ENCODE assay signal across 8 cellular contexts in the genomic region with DNA sequence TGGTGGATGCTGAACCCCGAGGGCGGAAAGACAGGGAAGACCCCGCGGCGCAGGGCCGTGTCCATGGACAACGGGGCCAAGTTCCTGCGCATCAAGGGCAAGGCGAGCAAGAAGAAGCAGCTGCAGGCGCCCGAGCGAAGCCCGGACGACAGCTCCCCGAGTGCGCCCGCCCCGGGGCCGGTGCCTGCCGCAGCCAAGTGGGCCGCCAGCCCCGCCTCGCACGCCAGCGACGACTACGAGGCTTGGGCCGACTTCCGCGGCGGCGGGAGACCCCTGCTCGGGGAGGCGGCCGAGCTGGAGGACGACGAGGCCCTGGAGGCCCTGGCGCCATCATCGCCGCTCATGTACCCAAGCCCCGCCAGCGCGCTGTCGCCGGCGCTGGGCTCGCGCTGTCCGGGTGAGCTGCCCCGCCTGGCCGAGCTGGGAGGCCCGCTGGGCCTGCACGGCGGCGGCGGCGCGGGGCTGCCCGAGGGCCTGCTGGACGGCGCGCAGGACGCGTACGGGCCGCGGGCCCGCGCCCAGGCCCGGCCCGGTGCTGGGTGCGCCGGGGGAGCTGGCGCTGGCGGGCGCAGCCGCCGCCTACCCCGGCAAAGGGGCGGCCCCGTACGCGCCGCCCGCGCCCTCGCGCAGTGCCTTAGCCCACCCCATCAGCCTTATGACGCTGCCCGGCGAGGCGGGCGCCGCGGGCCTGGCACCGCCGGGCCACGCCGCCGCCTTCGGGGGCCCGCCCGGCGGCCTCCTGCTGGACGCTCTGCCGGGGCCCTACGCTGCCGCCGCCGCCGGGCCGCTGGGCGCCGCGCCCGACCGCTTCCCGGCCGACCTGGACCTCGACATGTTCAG. TPM values are rescaled to one million over a fixed set of nuclear protein-coding genes. Genes with fewer than 3 reads are reported as not detected.
DNase-seq lines count a peak whose midpoint lies in the region; ATAC-seq, FAIRE-seq and TF ChIP-seq lines count a peak whose summit lies in the region.

No MANE protein-coding gene starts in this region.

- dilution Hi-C loops in keratinocyte (cut with MboI; ENCODE audit: extremely low pct_ligation_motif_present, low sequenced_read_pairs): no loop called here

- POLR2A ChIA-PET in MCF 10A (lab: Yijun Ruan, JAX): interaction anchor here (0.7 to 1.0 kb wide), 2 partner anchors 37 to 41 kb away, joined by 3 read pairs; no protein-coding TSS in a partner anchor

- peaks cover 2% of the 10 kb centered on the region for H3K9me1 ChIP-seq in keratinocyte (ENCODE audit: control insufficient read depth, extremely low read depth, insufficient read depth, low read length)

- no peaks in the 10 kb centered on the region for H3K9me3 Mint-ChIP-seq in MCF 10A (ENCODE audit: unreplicated experiment)
- no peaks in the 10 kb centered on the region for H3K9me3 Mint-ChIP-seq in stimulated activated naive B cell treated with anti-CD40 and anti-IgM and Interleukin-4, amounts not matched to agents 10 μg/mL and 1 μg/mL and 100 μg/mL, for 72 hours

- H2AFZ ChIP-seq in keratinocyte (ENCODE audit: control insufficient read depth, low read length): peak overlapping the region; percentile 43

- no peak overlapping the region for H3K27ac Mint-ChIP-seq in MCF 10A (ENCODE audit: low read depth, unreplicated experiment)
- H3K27ac Mint-ChIP-seq in stimulated activated naive B cell treated with anti-CD40 and anti-IgM and Interleukin-4, amounts not matched to agents 10 μg/mL and 1 μg/mL and 100 μg/mL, for 72 hours: no peak overlapping the region

- H3K4me3 ChIP-seq in keratinocyte (ENCODE audit: control insufficient read depth in 2 of 3, extremely low read depth in 1 of 3, insufficient read depth in 2 of 3, low read depth in 1 of 3, low read length in 3 of 3): peak overlapping the region in 2 of 3 experiments; percentile 43 to 52

- H3K36me3 Mint-ChIP-seq in MCF 10A (ENCODE audit: insufficient read depth, unreplicated experiment): no peaks in the 10 kb centered on the region
- no peaks in the 10 kb centered on the region for H3K36me3 Mint-ChIP-seq in stimulated activated naive B cell treated with anti-CD40 and anti-IgM and Interleukin-4, amounts not matched to agents 10 μg/mL and 1 μg/mL and 100 μg/mL, for 72 hours

- H3K4me1 Mint-ChIP-seq in MCF 10A (ENCODE audit: insufficient read depth, unreplicated experiment): no peaks in the 10 kb centered on the region
- H3K4me1 Mint-ChIP-seq in stimulated activated naive B cell treated with anti-CD40 and anti-IgM and Interleukin-4, amounts not matched to agents 10 μg/mL and 1 μg/mL and 100 μg/mL, for 72 hours: peaks cover 22 to 33% of the 10 kb centered on the region in 2 donors

- CTCF ChIA-PET in MCF 10A (lab: Yijun Ruan, JAX): interaction anchor here (0.5 to 1.1 kb wide), 5 partner anchors 31 to 151 kb away, joined by 3 read pairs; no protein-coding TSS in a partner anchor

- H3K9ac ChIP-seq in keratinocyte (ENCODE audit: control insufficient read depth, extremely low read depth, insufficient read depth, low read length): peak overlapping the region; percentile 47

- H3K9me3 ChIP-seq in keratinocyte (ENCODE audit: control insufficient read depth, low read depth, low read length): no peaks in the 10 kb centered on the region

- H3K4me1 ChIP-seq in keratinocyte (ENCODE audit: control insufficient read depth, extremely low read depth, insufficient read depth, low read length): peaks cover 2% of the 10 kb centered on the region

- no peak for TF ChIP-seq CTCF in MCF 10A (IDR thresholded peaks at IDR 0.05; ENCODE audit: unreplicated experiment)
- no peak for TF ChIP-seq CTCF in keratinocyte (optimal IDR thresholded peaks at IDR 0.05 in 1 of 3, IDR thresholded peaks at IDR 0.05 in 1 of 3, conservative IDR thresholded peaks at IDR 0.05 in 1 of 3; ENCODE audit: extremely low read depth in 1 of 3, insufficient read depth in 2 of 3, low read length in 3 of 3)

- no peaks in the 10 kb centered on the region for H3K36me3 ChIP-seq in keratinocyte (ENCODE audit: control insufficient read depth in 2 of 2, extremely low read depth in 1 of 2, insufficient read depth in 2 of 2, low read length in 2 of 2)

- no peak for FAIRE-seq in keratinocyte (lab: Jason Lieb, UNC)

- H4K20me1 ChIP-seq in keratinocyte (ENCODE audit: control insufficient read depth, extremely low read depth, insufficient read depth, low read length): peaks cover 4% of the 10 kb centered on the region

- intact Hi-C loops in MCF 10A (cut with micrococcal nuclease): no loop called here

- ATAC-seq in stimulated activated naive B cell treated with anti-CD40 and anti-IgM and Interleukin-4, amounts not matched to agents 10 μg/mL and 1 μg/mL and 100 μg/mL, for 72 hours (replicated peaks): peak; percentile 48 to 57
- no peak for ATAC-seq in GM18867 (IDR thresholded peaks at IDR 0.05; ENCODE audit: unreplicated experiment)

- peak overlapping the region; percentile 69 for H3K4me2 ChIP-seq in keratinocyte (ENCODE audit: control insufficient read depth, extremely low read depth, insufficient read depth, low read depth, low read length)

- DNase-seq in COR-L47 (lab: John Stamatoyannopoulos, UW) (peak; percentile 44), NOMO-1 treated with DMSO at 0.1 percent for 48 hours (lab: John Stamatoyannopoulos, UW; ENCODE audit: unreplicated experiment) (peak; percentile 31), MCF 10A (ENCODE audit: unreplicated experiment) (no peak), keratinocyte (ENCODE audit: low read depth, low spot score) (no peak), SIG-M5 treated with dmso at 0.1 percent for 504 hours (lab: John Stamatoyannopoulos, UW; ENCODE audit: unreplicated experiment) (no peak), NCI-H187 (lab: John Stamatoyannopoulos, UW) (no peak)
- DNase-seq in stimulated activated naive B cell treated with anti-CD40 and anti-IgM and Interleukin-4, amounts not matched to agents 10 μg/mL and 1 μg/mL and 100 μg/mL, for 72 hours: no peak

- peak overlapping the region; percentile 64 for H3K4me3 Mint-ChIP-seq in MCF 10A (ENCODE audit: unreplicated experiment)
- peak overlapping the region; percentile 78 to 80 for H3K4me3 Mint-ChIP-seq in stimulated activated naive B cell treated with anti-CD40 and anti-IgM and Interleukin-4, amounts not matched to agents 10 μg/mL and 1 μg/mL and 100 μg/mL, for 72 hours

- H3K79me2 ChIP-seq in keratinocyte (ENCODE audit: control insufficient read depth, insufficient read depth, low read length): no peaks in the 10 kb centered on the region

- BruUV-seq in MCF 10A (replicated peaks; lab: Mats Ljungman, UMichigan): no TSS peak

- no peak overlapping the region for H3K27ac ChIP-seq in keratinocyte (ENCODE audit: control insufficient read depth, insufficient read depth, low read length)

- H3K27me3 ChIP-seq in keratinocyte (ENCODE audit: control insufficient read depth, extremely low read depth, insufficient read depth, low read length): peaks cover 62% of the 10 kb centered on the region

- H3K27me3 Mint-ChIP-seq in MCF 10A (ENCODE audit: insufficient read depth, unreplicated experiment): peaks cover 25% of the 10 kb centered on the region
- H3K27me3 Mint-ChIP-seq in stimulated activated naive B cell treated with anti-CD40 and anti-IgM and Interleukin-4, amounts not matched to agents 10 μg/mL and 1 μg/mL and 100 μg/mL, for 72 hours: peaks cover 45 to 59% of the 10 kb centered on the region in 2 donors

RNA-seq across cellular contexts. Expression of a gene that starts 20.7 kb away (rescaled TPM):
- 0.22 and 0.28 TPM in 2 replicates for total RNA-seq in MCF 10A (2022)
- polyA plus RNA-seq in keratinocyte: not detected in 3 replicates
- polyA plus RNA-seq in keratinocyte (2011; ENCODE audit: low read depth): not detected
- not detected in 2 replicates for polyA plus RNA-seq in keratinocyte (2011; cell fraction: cytosol; rRNA removed)
- polyA plus RNA-seq in keratinocyte (2011; cell fraction: nucleus; rRNA removed): not detected in 2 replicates
- polyA plus RNA-seq in keratinocyte (2012; ENCODE audit: low replicate concordance): 0.18 TPM in 1 of 2 replicates, not detected in the other
- polyA minus RNA-seq in keratinocyte: not detected in 3 replicates
- polyA minus RNA-seq in keratinocyte (2011; cell fraction: cytosol; rRNA and poly(A)+ RNA removed): not detected
- polyA minus RNA-seq in keratinocyte (2011; cell fraction: nucleus; rRNA and poly(A)+ RNA removed): not detected in 2 replicates

Comparison
In these comparisons a context has a peak if more than half of its experiments do, and no peak if none do; other contexts are left out.
1. DNase-seq: peak in COR-L47 (single experiment) and NOMO-1 treated with DMSO at 0.1 percent for 48 hours (single experiment); none in MCF 10A (single experiment), keratinocyte (single experiment), stimulated activated naive B cell treated with anti-CD40 and anti-IgM and Interleukin-4, amounts not matched to agents 10 μg/mL and 1 μg/mL and 100 μg/mL, for 72 hours (single experiment), SIG-M5 treated with dmso at 0.1 percent for 504 hours (single experiment) and NCI-H187 (0 of 2).